ENCODE assay signal across 12 cellular contexts in genomic region chr16:55346475-55346874, GRCh38. TPM values are rescaled to one million over a fixed set of nuclear protein-coding genes. Genes with fewer than 3 reads are reported as not detected.
"Had no signal": no experiment of that assay in that cellular context is flagged by ENCODE, and none has a peak within 500 bp of the region (broad histone marks: within the 10 kb centered on the region; RNA-seq: fewer than 3 reads in every experiment).

No MANE protein-coding gene starts in this region.

- H3K9me3 ChIP-seq: HAP-1 had no signal

- FAIRE-seq: H1, H54 had no signal

- H3K4me2 ChIP-seq: GM23338 had no signal

- H3K27ac ChIP-seq: GM23248 had no signal

- DNase-seq: GM23248, GOT3, H7, H9, HCEC 1CT, HFFc6 had no signal

- H2AFZ ChIP-seq: GM23248, GM23338 had no signal

- H3K36me3 ChIP-seq: HAP-1 had no signal

- H3K9ac ChIP-seq: GM23248 had no signal

- H3K4me1 ChIP-seq: HAP-1 had no signal

- H3K4me3 ChIP-seq: GM23248, GM23338, HAP-1 had no signal

- ATAC-seq: GM23338, HCT116 had no signal

RNA-seq across cellular contexts. Expression of gene IRX6, which starts 22.5 kb away (rescaled TPM):
- total RNA-seq: GM23248, GM23338, H4, H7, H9, HFFc6 had no signal
- polyA plus RNA-seq: GM23248, H1 had no signal
